8 cellular contexts compared by ENCODE assay signal in genomic region chr12:3073438-3074255, GRCh38. TPM values are rescaled to one million over a fixed set of nuclear protein-coding genes. Genes with fewer than 3 reads are reported as not detected.
A peak's percentile ranks its signal among the peaks of the same experiment; 100 is the strongest.
DNase-seq lines count a peak whose midpoint lies in the region; ATAC-seq and TF ChIP-seq lines count a peak whose summit lies in the region.

No MANE protein-coding gene starts in this region.

- intact Hi-C loops in left cardiac atrium (cut with DNase I) (loop anchor here (5.0 to 10.0 kb wide), 5 partner anchors 59 to 204 kb away; no protein-coding TSS in a partner anchor), aorta (cut with DNase I) (loop anchor here (2.0 to 5.0 kb wide), 4 partner anchors 64 to 204 kb away; no protein-coding TSS in a partner anchor)

- H3K9me3 ChIP-seq in AG04450 (ENCODE audit: control insufficient read depth, insufficient read depth, low read length) (no peaks in the 10 kb centered on the region; the same call in 1 of the 2 replicates), adipocyte (ENCODE audit: control insufficient read depth, low read length) (no peaks in the 10 kb centered on the region), aorta (ENCODE audit: control insufficient read depth, low read length) (no peaks in the 10 kb centered on the region)

- POLR2A ChIA-PET in AG04450 (lab: Yijun Ruan, JAX): interaction anchor here (1.3 kb wide), 1 partner anchor 202 kb away, joined by 6 read pairs; no protein-coding TSS in a partner anchor

- peak; percentile 65 for ATAC-seq in GM18909 (IDR thresholded peaks at IDR 0.05; ENCODE audit: poor library complexity, unreplicated experiment)
- ATAC-seq in left cardiac atrium: peak; percentile 16 to 26
- ATAC-seq in aorta (ENCODE audit: low FRiP score): peak; percentile 66

- peak overlapping the region; percentile 33 for H3K9ac ChIP-seq in adipocyte (ENCODE audit: low read length)

- DNase-seq in AG04450 (ENCODE audit: low read depth, low spot score): peak; percentile 69
- DNase-seq in NCI-H1092 (lab: John Stamatoyannopoulos, UW): peak; percentile 67
- DNase-seq in T-helper 1 cell: peak; percentile 54 to 76 (median 68)
- DNase-seq in adipocyte (ENCODE audit: low read depth): peak; percentile 93
- DNase-seq in left cardiac atrium: peak; percentile 83
- peak; percentile 52 for DNase-seq in pulmonary artery endothelial cell (ENCODE audit: low read depth, low spot score)
- DNase-seq in aorta: peak; percentile 89 to 96

- WGBS in aorta, 2 donors: 1 to 2% methylated on average over 13 of the region's 13 CpGs

- H3K36me3 ChIP-seq in adipocyte (ENCODE audit: control insufficient read depth, insufficient read depth, low read length, severe bottlenecking): no peaks in the 10 kb centered on the region
- no peaks in the 10 kb centered on the region for H3K36me3 ChIP-seq in aorta (ENCODE audit: control insufficient read depth in 1 of 2, insufficient read depth in 2 of 2, low read length in 1 of 2)

- H3K27ac ChIP-seq in AG04450 (ENCODE audit: low read depth, low read length) (no peak overlapping the region), aorta (ENCODE audit: low read depth in 1 of 2, low read length in 2 of 2) (peak overlapping the region in 1 of 2 donors; percentile 29)

- peak; percentile 99 for TF ChIP-seq CTCF in AG04450 (IDR thresholded peaks at IDR 0.05; ENCODE audit: low read depth, low read length)

- H3K27me3 ChIP-seq in AG04450 (ENCODE audit: control insufficient read depth, insufficient read depth, low read length): peaks cover 2% of the 10 kb centered on the region
- H3K27me3 ChIP-seq in adipocyte (replicated peaks; ENCODE audit: control insufficient read depth, insufficient read depth, low read length): peaks cover 4% of the 10 kb centered on the region
- H3K27me3 ChIP-seq in aorta (ENCODE audit: control insufficient read depth in 1 of 2, insufficient read depth in 2 of 2, low read length in 1 of 2): no peaks in the 10 kb centered on the region

- H3K4me1 ChIP-seq in adipocyte (ENCODE audit: control insufficient read depth, insufficient read depth, low read length) (peaks cover 22% of the 10 kb centered on the region), aorta (ENCODE audit: control insufficient read depth in 1 of 2, insufficient read depth in 2 of 2, low read length in 2 of 2) (peaks cover 0 to 3% of the 10 kb centered on the region in 2 donors)

- H3K4me3 ChIP-seq in AG04450 (ENCODE audit: low read depth, low read length): no peak overlapping the region
- no peak overlapping the region for H3K4me3 ChIP-seq in adipocyte (ENCODE audit: low read length)
- H3K4me3 ChIP-seq in aorta (ENCODE audit: low read length in 2 of 2): no peak overlapping the region

- CTCF ChIA-PET in AG04450 (lab: Charles Lee): interaction anchor here (0.6 to 4.8 kb wide), 49 partner anchors 9 to 730 kb away, joined by 3 to 187 read pairs (median 5); no protein-coding TSS in a partner anchor

RNA-seq across cellular contexts. Expression of gene TSPAN9, which starts 3.5 kb away (rescaled TPM):
- polyA plus RNA-seq in AG04450 (2011; rRNA removed) (68.0 and 72.7 TPM in 2 replicates), aorta (10 to 100 TPM in 1 of 2 donors, 1 to 10 TPM in 1; 7.1 to 27.4 TPM)
- polyA minus RNA-seq in AG04450 (2011; rRNA and poly(A)+ RNA removed): 41.5 and 49.7 TPM in 2 replicates
- total RNA-seq in left cardiac atrium (100 to 1,000 TPM; 125 to 201 TPM), pulmonary artery endothelial cell (65.0 and 67.0 TPM in 2 replicates), aorta (10 to 100 TPM; 43.5 to 50.6 TPM)
